In genomic region chr2:69184224-69184623, GRCh38 we compare ENCODE assay signal across 1 cellular context.
TF ChIP-seq lines count a peak whose summit lies in the region.

No MANE protein-coding gene starts in this region.

TF ChIP-seq in SK-N-SH, 30 proteins besides CTCF, POLR2A, EP300 and RAD21 (continued from another document):
- TF ChIP-seq FOSL2 (IDR thresholded peaks at IDR 0.05; ENCODE audit: borderline replicate concordance, low read depth) (no peak), NRF1 (IDR thresholded peaks at IDR 0.05; ENCODE audit: low read depth, low read length) (no peak), TAF1 (IDR thresholded peaks at IDR 0.05; ENCODE audit: borderline replicate concordance, low read depth, low read length) (no peak)
